Comparison of ENCODE assay signal across 23 cellular contexts in the genomic region with DNA sequence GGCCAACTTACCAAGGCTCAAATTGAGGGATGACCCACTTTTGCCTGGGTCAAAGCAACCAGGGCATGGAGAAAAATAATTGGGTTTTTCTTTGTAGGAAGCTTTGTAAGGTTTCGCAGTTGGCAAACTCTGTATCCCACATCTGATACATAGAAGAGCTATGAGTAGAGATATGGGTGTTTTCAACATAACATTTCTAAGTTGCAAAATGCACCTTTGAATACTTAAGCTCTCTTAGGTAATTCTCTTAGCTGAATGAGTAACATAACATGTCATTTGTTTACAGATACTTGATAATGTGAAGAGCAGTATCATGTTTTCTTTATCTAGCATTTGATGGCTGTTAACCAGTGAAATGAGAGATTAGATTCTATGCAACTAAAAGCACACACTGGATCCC. TPM values are rescaled to one million over a fixed set of nuclear protein-coding genes. Genes with fewer than 3 reads are reported as not detected.
DNase-seq lines count a peak whose midpoint lies in the region; ATAC-seq, FAIRE-seq and TF ChIP-seq lines count a peak whose summit lies in the region.
"Had no signal": no experiment of that assay in that cellular context is flagged by ENCODE, and none has a peak within 500 bp of the region (broad histone marks: within the 10 kb centered on the region; RNA-seq: fewer than 3 reads in every experiment).

No MANE protein-coding gene starts in this region.

- H3K27me3 ChIP-seq in bronchial epithelial cell (ENCODE audit: control insufficient read depth, insufficient read depth, low read length): no peaks in the 10 kb centered on the region
- H3K27me3 ChIP-seq: pancreas, Peyer's patch, transverse colon had no signal

- DNase-seq in DMS79 (lab: John Stamatoyannopoulos, UW): peak; percentile 10
- no peak for DNase-seq in DMS79 treated with DMSO at 0.1 percent for 48 hours (lab: John Stamatoyannopoulos, UW)
- peak; percentile 13 for DNase-seq in NCI-H2107 (lab: John Stamatoyannopoulos, UW)
- DNase-seq in bronchial epithelial cell (ENCODE audit: low read depth): peak; percentile 81
- no peak for DNase-seq in omental fat pad (ENCODE audit: low spot score)
- no peak for DNase-seq in GM20000 (ENCODE audit: low spot score)
- DNase-seq: 8988T; activated CD4-positive, alpha-beta T cell treated with anti-CD3 and anti-CD28 coated beads for 4 hours; activated CD8-positive, alpha-beta T cell treated with anti-CD3 and anti-CD28 coated beads, Interleukin-2, amount 10 ng/mL, durations not matched to agents 7 days and 5 days; activated naive CD4-positive, alpha-beta T cell treated with anti-CD3 and anti-CD28 coated beads for 36 hours; COR-L47; GOT3; NCI-H1105; NCI-H2081; NCI-H526 treated with DMSO at 0.1 percent for 48 hours; Peyer's patch; retina; SHP77 treated with DMSO at 0.1 percent for 48 hours; transverse colon had no signal

- no peak for TF ChIP-seq CTCF in bronchial epithelial cell (IDR thresholded peaks at IDR 0.05; ENCODE audit: insufficient read depth, low read length, severe bottlenecking)
- TF ChIP-seq CTCF in omental fat pad (IDR thresholded peaks at IDR 0.05): no peak
- TF ChIP-seq CTCF in GM20000 (IDR thresholded peaks at IDR 0.05; ENCODE audit: extremely low read depth, missing control alignments): no peak

- H3K4me3 ChIP-seq in bronchial epithelial cell (ENCODE audit: low read depth, low read length): no peak overlapping the region
- H3K4me3 ChIP-seq: pancreas, Peyer's patch, transverse colon had no signal

- no peaks in the 10 kb centered on the region for H3K36me3 ChIP-seq in bronchial epithelial cell (ENCODE audit: control insufficient read depth, insufficient read depth, low read length)
- H3K36me3 ChIP-seq: pancreas had no signal

- ATAC-seq in omental fat pad (ENCODE audit: low FRiP score): peak; percentile 64
- ATAC-seq in HG02973 (IDR thresholded peaks at IDR 0.05; ENCODE audit: unreplicated experiment): no peak
- ATAC-seq in GM19035 (IDR thresholded peaks at IDR 0.05; ENCODE audit: unreplicated experiment): no peak
- ATAC-seq: activated CD8-positive, alpha-beta T cell treated with anti-CD3 and anti-CD28 coated beads, Interleukin-2, amount 10 ng/mL, durations not matched to agents 7 days and 5 days; stimulated activated memory B cell treated with anti-CD40 and anti-IgM and Interleukin-4, amounts not matched to agents 10 μg/mL and 1 μg/mL and 100 μg/mL, for 72 hours had no signal

- FAIRE-seq in bronchial epithelial cell (lab: Jason Lieb, UNC): no peak
- FAIRE-seq: pancreas had no signal

RNA-seq across cellular contexts. Expression of gene RAVER2, which starts 21.5 kb away (rescaled TPM):
- 5.3 and 6.4 TPM in 2 replicates for total RNA-seq in bronchial epithelial cell
- total RNA-seq in omental fat pad: 10 to 100 TPM in 3 of 4 donors, 1 to 10 TPM in 1; 6.6 to 14.3 (median 10.3) TPM

Comparison
In these comparisons a context has a peak if more than half of its experiments do, and no peak if none do; other contexts are left out.
1. DNase-seq: peak in DMS79 (single experiment), NCI-H2107 (single experiment) and bronchial epithelial cell (single experiment); none in DMS79 treated with DMSO at 0.1 percent for 48 hours (single experiment), omental fat pad (single experiment) and GM20000 (single experiment).